Comparison of ENCODE assay signal across 19 cellular contexts in genomic region chr3:191648787-191649186, GRCh38.
"Had no signal": no experiment of that assay in that cellular context is flagged by ENCODE, and none has a peak within 500 bp of the region (broad histone marks: within the 10 kb centered on the region; RNA-seq: fewer than 3 reads in every experiment).

No MANE protein-coding gene starts in this region.

- H3K27ac ChIP-seq: colonic mucosa, esophagus muscularis mucosa, heart left ventricle, neutrophil, stomach, thoracic aorta, transverse colon had no signal

- H3K9me3 ChIP-seq: colonic mucosa, neutrophil, transverse colon had no signal

- H3K36me3 ChIP-seq: colonic mucosa, esophagus muscularis mucosa, heart left ventricle, neutrophil, stomach, thoracic aorta, transverse colon had no signal

- H3K4me1 ChIP-seq: colonic mucosa, esophagus muscularis mucosa, heart left ventricle, stomach, transverse colon had no signal

- ATAC-seq: heart left ventricle; mucosa of descending colon; naive thymus-derived CD8-positive, alpha-beta T cell; sciatic nerve had no signal

- H3K36me3 Mint-ChIP-seq: naive thymus-derived CD8-positive, alpha-beta T cell had no signal

- H3K4me3 Mint-ChIP-seq: endodermal cell; naive thymus-derived CD8-positive, alpha-beta T cell had no signal

- H3K4me3 ChIP-seq: colonic mucosa, esophagus muscularis mucosa, heart left ventricle, mucosa of descending colon, stomach, thoracic aorta, transverse colon had no signal

- FAIRE-seq: endothelial cell of umbilical vein had no signal

- H3K27me3 Mint-ChIP-seq: naive thymus-derived CD8-positive, alpha-beta T cell had no signal

- H3K27ac Mint-ChIP-seq: endodermal cell; naive thymus-derived CD8-positive, alpha-beta T cell had no signal

- H3K4me1 Mint-ChIP-seq: naive thymus-derived CD8-positive, alpha-beta T cell had no signal

- DNase-seq: colonic mucosa; effector CD4-positive, alpha-beta T cell; endodermal cell; heart left ventricle; hippocampal formation; kidney glomerular epithelial cell; mucosa of descending colon; naive thymus-derived CD8-positive, alpha-beta T cell; stimulated activated CD4-positive, alpha-beta T cell treated with anti-CD3 and anti-CD28 coated beads, Interleukin-2, amount 100 ng/mL, for 24 hours; stimulated activated CD4-positive, alpha-beta T cell treated with anti-CD3 and anti-CD28 coated beads, Interleukin-4, amount 100 ng/mL, for 4 hours; stimulated activated naive CD4-positive, alpha-beta T cell; stomach; substantia nigra; transverse colon had no signal

- H3K27me3 ChIP-seq: colonic mucosa, esophagus muscularis mucosa, heart left ventricle, neutrophil, stomach, transverse colon had no signal
